In the genomic region with DNA sequence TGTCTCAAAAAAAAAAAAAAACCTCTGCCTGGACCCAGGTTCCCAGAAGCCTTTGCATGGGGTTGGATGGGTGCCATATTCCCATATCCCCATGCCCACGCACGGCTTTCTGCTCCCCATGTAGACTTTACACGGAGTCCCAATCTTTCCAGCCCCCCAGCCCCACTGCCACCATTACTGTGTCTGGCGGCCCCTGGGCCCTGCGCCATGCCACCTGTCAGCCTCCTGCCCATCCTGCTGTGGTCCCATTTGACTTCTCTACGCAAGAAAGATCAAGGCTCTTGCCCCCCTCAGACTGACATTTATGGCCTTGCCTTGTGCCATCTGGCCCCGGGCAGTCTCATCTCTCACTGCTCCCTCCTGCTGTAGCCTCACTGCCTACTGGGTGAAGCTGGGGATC, we compare ENCODE assay signal across 18 cellular contexts. TPM values are rescaled to one million over a fixed set of nuclear protein-coding genes. Genes with fewer than 3 reads are reported as not detected.
DNase-seq lines count a peak whose midpoint lies in the region; ATAC-seq and FAIRE-seq lines count a peak whose summit lies in the region.
"Had no signal": no experiment of that assay in that cellular context is flagged by ENCODE, and none has a peak within 500 bp of the region (broad histone marks: within the 10 kb centered on the region; RNA-seq: fewer than 3 reads in every experiment).

No MANE protein-coding gene starts in this region.

- peak overlapping the region; percentile 18 for H3K27ac ChIP-seq in skeletal muscle tissue (ENCODE audit: low read depth, low read length)
- H3K27ac ChIP-seq: prostate gland had no signal

- peaks cover 22 to 25% (median 25%) of the 10 kb centered on the region in 3 donors for H3K4me1 ChIP-seq in skeletal muscle tissue (ENCODE audit: control insufficient read depth in 3 of 3, insufficient read depth in 3 of 3, low read length in 3 of 3)
- H3K4me1 ChIP-seq: prostate gland had no signal

- no peak for FAIRE-seq in frontal cortex (lab: Jason Lieb, UNC)
- FAIRE-seq: A204.1, G401.6 had no signal

- no peak overlapping the region for H3K4me3 ChIP-seq in skeletal muscle tissue (ENCODE audit: low read length in 3 of 3)
- H3K4me3 ChIP-seq: esophagus muscularis mucosa, heart right ventricle, prostate gland had no signal

- intact Hi-C loops in activated CD4-positive, alpha-beta T cell treated with anti-CD3 and anti-CD28 coated beads, Interleukin-2, amount 10 ng/mL, durations not matched to agents 24 days and 14 days (cut with micrococcal nuclease) = no loop called here

- H3K9me3 Mint-ChIP-seq in activated CD4-positive, alpha-beta T cell treated with anti-CD3 and anti-CD28 coated beads, Interleukin-2, amount 10 ng/mL, durations not matched to agents 24 days and 14 days = no peaks in the 10 kb centered on the region
- H3K9me3 Mint-ChIP-seq in central memory CD8-positive, alpha-beta T cell = no peaks in the 10 kb centered on the region
- H3K9me3 Mint-ChIP-seq: dendritic cell treated with granulocyte-macrophage colony-stimulating factor and Interleukin-4, amounts not matched to agents 40 ng/mL and 50 ng/mL, for 4 days had no signal

- no peaks in the 10 kb centered on the region for H3K27me3 Mint-ChIP-seq in activated CD4-positive, alpha-beta T cell treated with anti-CD3 and anti-CD28 coated beads, Interleukin-2, amount 10 ng/mL, durations not matched to agents 24 days and 14 days
- no peaks in the 10 kb centered on the region for H3K27me3 Mint-ChIP-seq in central memory CD8-positive, alpha-beta T cell

- peak overlapping the region in 1 of 3 donors; percentile 8 for H3K9ac ChIP-seq in skeletal muscle tissue (ENCODE audit: low read depth in 1 of 3, low read length in 3 of 3)

- H3K4me3 Mint-ChIP-seq in activated CD4-positive, alpha-beta T cell treated with anti-CD3 and anti-CD28 coated beads, Interleukin-2, amount 10 ng/mL, durations not matched to agents 24 days and 14 days = no peak overlapping the region
- no peak overlapping the region for H3K4me3 Mint-ChIP-seq in central memory CD8-positive, alpha-beta T cell
- H3K4me3 Mint-ChIP-seq: dendritic cell treated with granulocyte-macrophage colony-stimulating factor and Interleukin-4, amounts not matched to agents 40 ng/mL and 50 ng/mL, for 4 days had no signal

- no peaks in the 10 kb centered on the region for H3K9me3 ChIP-seq in skeletal muscle tissue (ENCODE audit: control insufficient read depth in 3 of 3, low read length in 3 of 3)
- H3K9me3 ChIP-seq: esophagus muscularis mucosa, heart right ventricle, prostate gland had no signal

- DNase-seq in activated CD4-positive, alpha-beta T cell treated with anti-CD3 and anti-CD28 coated beads, Interleukin-2, amount 10 ng/mL, durations not matched to agents 24 days and 14 days = no peak
- no peak for DNase-seq in activated CD4-positive, alpha-beta T cell treated with anti-CD3 and anti-CD28 coated beads for 48 hours
- DNase-seq in NCI-H1694 (lab: John Stamatoyannopoulos, UW) (peak; percentile 92), frontal cortex (ENCODE audit: low spot score in 2 of 2) (no peak), DMS53 treated with DMSO at 0.1 percent for 48 hours (lab: John Stamatoyannopoulos, UW; ENCODE audit: unreplicated experiment) (no peak)
- DNase-seq in central memory CD8-positive, alpha-beta T cell (ENCODE audit: low spot score in 2 of 2) = no peak
- no peak for DNase-seq in stimulated activated naive CD4-positive, alpha-beta T cell treated with Interleukin-2 at 50 U/mL for 16 hours (lab: John Stamatoyannopoulos, UW)
- DNase-seq: activated CD4-positive, alpha-beta T cell treated with anti-CD3 and anti-CD28 coated beads, Interleukin-2, amount 50 U/mL, for 1 hour; NCI-H1930; NCI-H774; RPMI8226 had no signal

- H3K36me3 Mint-ChIP-seq in activated CD4-positive, alpha-beta T cell treated with anti-CD3 and anti-CD28 coated beads, Interleukin-2, amount 10 ng/mL, durations not matched to agents 24 days and 14 days (ENCODE audit: low read depth) = peaks cover 41% of the 10 kb centered on the region
- H3K36me3 Mint-ChIP-seq in central memory CD8-positive, alpha-beta T cell (ENCODE audit: insufficient read depth) = peaks cover 35% of the 10 kb centered on the region

- H3K4me1 Mint-ChIP-seq in activated CD4-positive, alpha-beta T cell treated with anti-CD3 and anti-CD28 coated beads, Interleukin-2, amount 10 ng/mL, durations not matched to agents 24 days and 14 days = peaks cover 11% of the 10 kb centered on the region
- H3K4me1 Mint-ChIP-seq in central memory CD8-positive, alpha-beta T cell = peaks cover 24% of the 10 kb centered on the region

- peak overlapping the region; percentile 34 for H3K27ac Mint-ChIP-seq in activated CD4-positive, alpha-beta T cell treated with anti-CD3 and anti-CD28 coated beads, Interleukin-2, amount 10 ng/mL, durations not matched to agents 24 days and 14 days
- H3K27ac Mint-ChIP-seq in central memory CD8-positive, alpha-beta T cell (ENCODE audit: low read depth) = peak overlapping the region; percentile 73
- H3K27ac Mint-ChIP-seq: dendritic cell treated with granulocyte-macrophage colony-stimulating factor and Interleukin-4, amounts not matched to agents 40 ng/mL and 50 ng/mL, for 4 days had no signal

- H3K36me3 ChIP-seq in skeletal muscle tissue (ENCODE audit: control insufficient read depth in 3 of 3, insufficient read depth in 3 of 3, low read length in 3 of 3) = peaks cover 29 to 34% (median 33%) of the 10 kb centered on the region in 3 donors

- no peaks in the 10 kb centered on the region for H3K27me3 ChIP-seq in skeletal muscle tissue (ENCODE audit: control insufficient read depth in 3 of 3, insufficient read depth in 3 of 3, low read length in 3 of 3)
- H3K27me3 ChIP-seq: esophagus muscularis mucosa, heart right ventricle had no signal

- ATAC-seq in central memory CD8-positive, alpha-beta T cell (replicated peaks; ENCODE audit: extremely low read depth, poor library complexity, severe bottlenecking) = no peak

RNA-seq across cellular contexts. Expression of a gene that starts 6.5 kb away (rescaled TPM):
- total RNA-seq in activated CD4-positive, alpha-beta T cell treated with anti-CD3 and anti-CD28 coated beads, Interleukin-2, amount 10 ng/mL, durations not matched to agents 24 days and 14 days = 18.0 and 19.9 TPM in 2 replicates
- 359 TPM for total RNA-seq in skeletal muscle tissue
- total RNA-seq in frontal cortex = 25.7 TPM

RNA-seq across cellular contexts. Expression of a gene that starts 15.4 kb away (rescaled TPM):
- total RNA-seq in activated CD4-positive, alpha-beta T cell treated with anti-CD3 and anti-CD28 coated beads, Interleukin-2, amount 10 ng/mL, durations not matched to agents 24 days and 14 days = 53.3 and 61.2 TPM in 2 replicates
- total RNA-seq in skeletal muscle tissue (33.9 TPM), frontal cortex (28.5 TPM)

RNA-seq across cellular contexts. Expression of a gene that starts 29.5 kb away (rescaled TPM):
- 29.9 and 32.4 TPM in 2 replicates for total RNA-seq in activated CD4-positive, alpha-beta T cell treated with anti-CD3 and anti-CD28 coated beads, Interleukin-2, amount 10 ng/mL, durations not matched to agents 24 days and 14 days
- 9.4 TPM for total RNA-seq in skeletal muscle tissue
- 0.82 TPM for total RNA-seq in frontal cortex

RNA-seq across cellular contexts. Expression of a gene that starts 32.9 kb away (rescaled TPM):
- 28.0 and 28.3 TPM in 2 replicates for total RNA-seq in activated CD4-positive, alpha-beta T cell treated with anti-CD3 and anti-CD28 coated beads, Interleukin-2, amount 10 ng/mL, durations not matched to agents 24 days and 14 days
- total RNA-seq in skeletal muscle tissue = 23.5 TPM
- total RNA-seq in frontal cortex = 6.5 TPM

RNA-seq across cellular contexts. Expression of a gene that starts 46.6 kb away (rescaled TPM):
- 0.89 and 0.90 TPM in 2 replicates for total RNA-seq in activated CD4-positive, alpha-beta T cell treated with anti-CD3 and anti-CD28 coated beads, Interleukin-2, amount 10 ng/mL, durations not matched to agents 24 days and 14 days
- total RNA-seq in skeletal muscle tissue (not detected), frontal cortex (6.1 TPM)

Comparison
In these comparisons a context has a peak if more than half of its experiments do, and no peak if none do; other contexts are left out.
1. RNA of a gene that starts 6.5 kb away (total RNA-seq): 359 TPM in skeletal muscle tissue (single experiment); 25.7 TPM in frontal cortex (single experiment) and 18.0 to 19.9 TPM in activated CD4-positive, alpha-beta T cell treated with anti-CD3 and anti-CD28 coated beads, Interleukin-2, amount 10 ng/mL, durations not matched to agents 24 days and 14 days; every median in the first group is over 10 times any median in the second.